ENCODE assay signal across 8 cellular contexts in the genomic region with DNA sequence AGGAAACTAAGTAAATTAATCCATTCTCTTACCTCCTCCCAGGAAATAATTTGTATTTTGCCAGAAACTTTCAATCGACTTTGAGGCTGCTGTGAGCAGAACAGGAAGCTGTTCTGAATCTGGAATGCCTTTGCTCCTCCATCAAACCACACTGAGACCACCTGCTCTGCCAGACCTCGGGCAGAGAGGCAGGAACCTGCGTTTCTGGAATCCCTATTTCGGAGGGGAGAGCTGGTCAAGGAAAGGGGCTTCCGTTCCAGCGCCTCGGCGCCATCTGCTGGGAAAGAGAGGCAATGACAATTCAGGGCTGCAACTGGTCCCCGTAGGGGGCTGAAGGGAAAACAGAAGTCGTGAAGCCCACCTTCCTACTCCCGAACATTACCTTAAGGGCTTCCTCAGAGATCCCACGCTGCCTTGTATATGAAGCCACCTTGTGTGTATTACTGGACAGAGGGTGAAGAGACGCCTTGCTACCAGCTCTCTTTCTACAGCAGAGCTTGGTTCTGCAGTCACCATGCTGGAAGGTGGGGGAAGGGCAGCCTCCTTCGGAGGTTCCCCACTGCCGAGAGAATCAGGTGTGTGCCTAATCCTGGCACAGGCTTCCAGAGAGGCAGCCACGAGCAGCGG.
DNase-seq lines count a peak whose midpoint lies in the region; ATAC-seq and TF ChIP-seq lines count a peak whose summit lies in the region.

No MANE protein-coding gene starts in this region.

- CTCF ChIA-PET in GM10248 (lab: Yijun Ruan, JAX): interaction anchor here (0.7 to 12.6 kb wide), 48 partner anchors 9 to 988 kb away, joined by 3 to 251 read pairs (median 4); a partner anchor contains a TSS

- H3K4me3 ChIP-seq in WI38 (ENCODE audit: low read depth, low read length): peak overlapping the region; percentile 37

- TF ChIP-seq CTCF in GM10248 (IDR thresholded peaks at IDR 0.05; ENCODE audit: control extremely low read depth, extremely low read depth, low read depth, missing control alignments) (peak; percentile 96), WI38 (IDR thresholded peaks at IDR 0.05; ENCODE audit: low read depth, low read length) (peak; percentile 97)

- POLR2A ChIA-PET in GM10248 (lab: Yijun Ruan, JAX): interaction anchor here (1.0 kb wide), 1 partner anchor 79 kb away, joined by 5 read pairs; no protein-coding TSS in a partner anchor

- ATAC-seq in HG02852 (IDR thresholded peaks at IDR 0.05; ENCODE audit: unreplicated experiment) (peak; percentile 83), GM18861 (IDR thresholded peaks at IDR 0.05; ENCODE audit: unreplicated experiment) (no peak)

- DNase-seq in GM10248 (ENCODE audit: extremely low spot score) (peak; percentile 86), NCI-H2081 treated with DMSO at 0.1 percent for 48 hours (lab: John Stamatoyannopoulos, UW) (peak; percentile 67), iris pigment epithelial cell (ENCODE audit: low read depth) (peak; percentile 37)
- peak; percentile 34 for DNase-seq in central memory CD4-positive, alpha-beta T cell
- DNase-seq in stimulated activated CD4-positive, alpha-beta T cell treated with anti-CD3 and anti-CD28 coated beads, Interleukin-12 subunit alpha, Interleukin-12 subunit beta, amount 100 ng/mL, for 4 hours: peak; percentile 51

Comparison
In these comparisons a context has a peak if more than half of its experiments do, and no peak if none do; other contexts are left out.
1. DNase-seq: peak in every context shown above with its lines; median percentile 86 in GM10248; 67 in NCI-H2081 treated with DMSO at 0.1 percent for 48 hours; 51 in stimulated activated CD4-positive, alpha-beta T cell treated with anti-CD3 and anti-CD28 coated beads, Interleukin-12 subunit alpha, Interleukin-12 subunit beta, amount 100 ng/mL, for 4 hours; 37 in iris pigment epithelial cell; 34 in central memory CD4-positive, alpha-beta T cell.